In the genomic region with DNA sequence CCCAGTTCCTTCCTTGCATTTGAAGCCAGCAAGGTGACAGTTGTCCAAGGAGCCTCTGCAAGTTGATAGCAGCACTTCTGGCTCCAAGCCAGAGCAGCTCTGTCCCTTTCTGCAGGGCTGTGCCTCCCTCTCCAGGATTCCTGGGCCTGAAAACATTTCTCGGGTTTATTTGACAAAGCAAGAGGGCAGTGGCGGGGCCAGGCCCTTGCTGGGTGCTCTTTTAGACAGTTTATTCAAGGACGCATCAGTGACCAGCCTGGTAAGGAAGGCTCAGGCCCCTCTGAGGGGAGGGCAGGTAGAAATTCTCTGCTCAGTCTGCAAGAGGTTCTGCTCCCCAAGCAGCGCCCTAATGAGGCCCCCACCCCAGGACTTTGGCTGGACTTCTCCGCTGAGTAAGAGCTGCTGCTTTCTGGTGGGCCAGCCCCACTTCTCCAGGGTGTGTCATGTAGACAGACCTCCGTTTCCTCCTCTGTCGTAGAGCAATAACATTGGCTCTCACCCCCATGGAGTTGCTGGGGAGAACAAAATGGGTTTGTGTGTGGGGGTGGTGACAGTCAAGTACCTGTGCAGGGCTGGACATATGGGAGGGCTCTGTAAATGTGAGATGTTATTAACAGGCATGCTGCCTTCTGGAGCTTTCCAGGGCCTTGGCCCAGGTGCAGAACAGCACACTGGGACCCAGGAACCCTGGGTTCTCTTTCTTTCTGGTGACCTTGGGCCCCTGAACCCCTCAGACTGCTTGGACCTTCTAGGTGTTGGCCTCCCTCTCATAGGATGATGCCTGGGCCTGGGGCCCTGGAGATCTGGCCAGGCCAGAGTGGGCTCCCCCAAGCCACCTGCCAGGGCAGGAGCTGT, we compare ENCODE assay signal across 2 cellular contexts.
TF ChIP-seq lines count a peak whose summit lies in the region.

No MANE protein-coding gene starts in this region.

TF ChIP-seq in IMR-90, 13 proteins besides CTCF, POLR2A, EP300 and RAD21:
- no peak for TF ChIP-seq BHLHE40 (IDR thresholded peaks at IDR 0.05; ENCODE audit: low read depth, low read length)
TF ChIP-seq in IMR-90: peak in this region for 0.

TF ChIP-seq in GM12891, 5 proteins besides CTCF, POLR2A, EP300 and RAD21:
- TF ChIP-seq POLR2AphosphoS5 (IDR thresholded peaks at IDR 0.05; ENCODE audit: low read depth, low read length): no peak
- TF ChIP-seq PAX5 (IDR thresholded peaks at IDR 0.05; ENCODE audit: insufficient read depth, low read length, severe bottlenecking): no peak
- no peak for TF ChIP-seq TAF1 (IDR thresholded peaks at IDR 0.05; ENCODE audit: low read depth, low read length)
- no peak for TF ChIP-seq POU2F2 (IDR thresholded peaks at IDR 0.05; ENCODE audit: low read depth, low read length)
- TF ChIP-seq SPI1 (IDR thresholded peaks at IDR 0.05; ENCODE audit: low read depth, low read length): no peak
